1 cellular context compared by ENCODE assay signal in the genomic region with DNA sequence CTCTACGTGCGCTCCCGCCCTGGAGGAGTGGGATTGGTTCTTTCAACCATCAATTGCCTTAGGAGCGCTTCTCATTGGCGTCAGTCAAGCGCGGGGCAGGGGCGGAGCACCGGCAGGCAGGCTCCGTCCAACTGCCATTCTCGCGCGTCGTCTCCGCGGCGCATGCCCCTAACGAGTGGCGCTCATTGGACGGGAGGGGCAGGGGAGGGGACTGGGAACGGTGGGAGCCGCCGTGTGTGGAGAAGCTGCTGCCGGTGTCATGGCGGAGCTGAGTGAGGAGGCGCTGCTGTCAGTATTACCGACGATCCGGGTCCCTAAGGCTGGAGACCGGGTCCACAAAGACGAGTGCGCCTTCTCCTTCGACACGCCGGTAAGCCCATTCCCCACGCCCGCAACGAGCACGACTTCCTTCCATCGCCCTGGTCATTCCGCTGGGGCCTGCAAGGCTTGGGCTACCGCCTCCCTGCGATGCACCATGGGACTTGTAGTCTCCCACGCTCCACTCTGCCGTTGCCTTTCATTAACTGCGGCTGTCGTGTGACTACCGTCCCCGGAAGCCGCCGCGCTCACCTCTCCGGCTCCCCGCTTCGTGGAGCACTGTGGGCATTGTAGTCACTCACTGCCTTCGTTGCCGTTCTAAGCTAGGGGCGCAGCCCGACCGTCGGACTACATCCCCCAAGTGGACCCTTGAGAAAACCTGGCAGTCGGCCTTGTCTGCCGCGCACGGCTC.
A peak's percentile ranks its signal among the peaks of the same experiment; 100 is the strongest.
TF ChIP-seq lines count a peak whose summit lies in the region.

A gene with protein sequence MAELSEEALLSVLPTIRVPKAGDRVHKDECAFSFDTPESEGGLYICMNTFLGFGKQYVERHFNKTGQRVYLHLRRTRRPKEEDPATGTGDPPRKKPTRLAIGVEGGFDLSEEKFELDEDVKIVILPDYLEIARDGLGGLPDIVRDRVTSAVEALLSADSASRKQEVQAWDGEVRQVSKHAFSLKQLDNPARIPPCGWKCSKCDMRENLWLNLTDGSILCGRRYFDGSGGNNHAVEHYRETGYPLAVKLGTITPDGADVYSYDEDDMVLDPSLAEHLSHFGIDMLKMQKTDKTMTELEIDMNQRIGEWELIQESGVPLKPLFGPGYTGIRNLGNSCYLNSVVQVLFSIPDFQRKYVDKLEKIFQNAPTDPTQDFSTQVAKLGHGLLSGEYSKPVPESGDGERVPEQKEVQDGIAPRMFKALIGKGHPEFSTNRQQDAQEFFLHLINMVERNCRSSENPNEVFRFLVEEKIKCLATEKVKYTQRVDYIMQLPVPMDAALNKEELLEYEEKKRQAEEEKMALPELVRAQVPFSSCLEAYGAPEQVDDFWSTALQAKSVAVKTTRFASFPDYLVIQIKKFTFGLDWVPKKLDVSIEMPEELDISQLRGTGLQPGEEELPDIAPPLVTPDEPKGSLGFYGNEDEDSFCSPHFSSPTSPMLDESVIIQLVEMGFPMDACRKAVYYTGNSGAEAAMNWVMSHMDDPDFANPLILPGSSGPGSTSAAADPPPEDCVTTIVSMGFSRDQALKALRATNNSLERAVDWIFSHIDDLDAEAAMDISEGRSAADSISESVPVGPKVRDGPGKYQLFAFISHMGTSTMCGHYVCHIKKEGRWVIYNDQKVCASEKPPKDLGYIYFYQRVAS (plus strand): TSS at position 230 of the 730 bp plus-strand sequence. CDS start 30 bp downstream, at position 260.

TF ChIP-seq in K562, 482 proteins besides CTCF, POLR2A, EP300 and RAD21 (continued from another document):
- TF ChIP-seq, protein P1, sequence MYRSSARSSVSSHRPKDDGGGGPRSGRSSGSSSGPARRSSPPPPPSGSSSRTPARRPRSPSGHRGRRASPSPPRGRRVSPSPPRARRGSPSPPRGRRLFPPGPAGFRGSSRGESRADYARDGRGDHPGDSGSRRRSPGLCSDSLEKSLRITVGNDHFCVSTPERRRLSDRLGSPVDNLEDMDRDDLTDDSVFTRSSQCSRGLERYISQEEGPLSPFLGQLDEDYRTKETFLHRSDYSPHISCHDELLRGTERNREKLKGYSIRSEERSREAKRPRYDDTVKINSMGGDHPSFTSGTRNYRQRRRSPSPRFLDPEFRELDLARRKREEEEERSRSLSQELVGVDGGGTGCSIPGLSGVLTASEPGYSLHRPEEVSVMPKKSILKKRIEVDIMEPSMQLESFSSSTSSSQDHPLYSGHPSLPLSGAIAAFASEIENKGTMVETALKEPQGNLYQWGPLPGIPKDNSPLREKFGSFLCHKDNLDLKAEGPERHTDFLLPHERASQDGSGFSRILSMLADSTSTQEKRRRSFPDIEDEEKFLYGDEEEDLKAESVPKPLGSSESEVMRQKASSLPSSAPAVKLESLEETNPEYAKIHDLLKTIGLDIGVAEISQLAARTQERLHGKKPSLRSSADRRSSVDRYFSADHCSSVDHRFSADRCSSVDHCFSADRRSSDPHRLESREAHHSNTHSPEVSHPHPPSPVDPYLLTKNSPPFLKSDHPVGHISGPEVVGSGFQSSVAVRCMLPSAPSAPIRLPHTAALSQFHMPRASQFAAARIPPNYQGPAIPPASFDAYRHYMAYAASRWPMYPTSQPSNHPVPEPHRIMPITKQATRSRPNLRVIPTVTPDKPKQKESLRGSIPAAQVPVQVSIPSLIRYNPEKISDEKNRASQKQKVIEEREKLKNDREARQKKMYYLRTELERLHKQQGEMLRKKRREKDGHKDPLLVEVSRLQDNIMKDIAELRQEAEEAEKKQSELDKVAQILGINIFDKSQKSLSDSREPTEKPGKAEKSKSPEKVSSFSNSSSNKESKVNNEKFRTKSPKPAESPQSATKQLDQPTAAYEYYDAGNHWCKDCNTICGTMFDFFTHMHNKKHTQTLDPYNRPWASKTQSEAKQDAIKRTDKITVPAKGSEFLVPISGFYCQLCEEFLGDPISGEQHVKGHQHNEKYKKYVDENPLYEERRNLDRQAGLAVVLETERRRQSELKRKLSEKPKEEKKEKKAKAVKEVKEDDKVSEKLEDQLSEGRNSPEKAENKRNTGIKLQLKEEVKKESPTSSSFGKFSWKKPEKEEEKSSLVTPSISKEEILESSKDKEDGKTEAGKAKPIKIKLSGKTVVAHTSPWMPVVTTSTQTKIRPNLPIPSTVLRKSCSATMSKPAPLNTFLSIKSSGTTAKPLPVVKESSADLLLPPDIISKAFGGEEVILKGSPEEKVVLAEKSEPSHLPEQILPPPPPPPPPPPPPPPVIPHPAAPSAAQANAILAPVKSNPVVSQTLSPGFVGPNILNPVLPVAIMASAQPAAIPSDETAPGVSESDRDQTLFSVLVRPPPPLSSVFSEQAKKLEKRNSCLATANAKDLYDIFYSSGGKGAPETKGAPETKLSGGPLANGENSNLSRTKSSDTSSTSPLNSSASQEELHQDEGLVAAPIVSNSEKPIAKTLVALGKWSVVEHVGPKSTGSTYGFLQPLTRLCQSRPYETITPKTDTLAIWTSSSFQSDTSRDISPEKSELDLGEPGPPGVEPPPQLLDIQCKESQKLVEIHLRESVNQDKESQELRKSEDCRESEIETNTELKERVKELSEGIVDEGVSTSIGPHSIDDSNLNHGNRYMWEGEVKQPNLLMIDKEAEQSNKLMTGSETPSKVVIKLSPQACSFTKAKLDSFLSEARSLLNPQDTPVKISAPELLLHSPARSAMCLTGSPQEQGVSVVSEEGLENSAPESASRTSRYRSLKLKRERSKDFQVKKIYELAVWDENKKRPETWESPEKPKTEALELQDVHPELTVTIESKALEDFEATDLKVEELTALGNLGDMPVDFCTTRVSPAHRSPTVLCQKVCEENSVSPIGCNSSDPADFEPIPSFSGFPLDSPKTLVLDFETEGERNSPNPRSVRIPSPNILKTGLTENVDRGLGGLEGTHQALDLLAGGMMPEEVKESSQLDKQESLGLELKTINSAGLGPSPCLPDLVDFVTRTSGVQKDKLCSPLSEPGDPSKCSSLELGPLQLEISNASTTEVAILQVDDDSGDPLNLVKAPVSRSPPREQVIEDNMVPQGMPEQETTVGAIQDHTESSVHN (IDR thresholded peaks at IDR 0.05; ENCODE audit: borderline replicate concordance in 1 of 2, low read depth in 1 of 2) = no peak
- TF ChIP-seq ZNF239 (CRISPR knock-in tag; IDR thresholded peaks at IDR 0.05) (peak; percentile 84), RBM14 (IDR thresholded peaks at IDR 0.05; ENCODE audit: borderline replicate concordance, insufficient read depth, low read depth, low read length) (no peak), CBX5 (IDR thresholded peaks at IDR 0.05; ENCODE audit: borderline replicate concordance, low read depth) (no peak), HCFC1 (IDR thresholded peaks at IDR 0.05; ENCODE audit: low read depth, low read length) (peak; percentile 99), MBD2 (IDR thresholded peaks at IDR 0.05; ENCODE audit: borderline replicate concordance, low read depth) (peak; percentile 99), ZSCAN32 (CRISPR knock-in tag; IDR thresholded peaks at IDR 0.05) (no peak), TEAD2 (tag; IDR thresholded peaks at IDR 0.05) (peak; percentile 73), MEF2D (tag; conservative IDR thresholded peaks at IDR 0.05; ENCODE audit: low read depth) (peak; percentile 85), NEUROD1 (IDR thresholded peaks at IDR 0.05; ENCODE audit: borderline replicate concordance, low read depth, low read length, partially characterized antibody) (peak; percentile 66), CHD1 (IDR thresholded peaks at IDR 0.05; ENCODE audit: low read length) (no peak), PHF21A (IDR thresholded peaks at IDR 0.05; ENCODE audit: borderline replicate concordance, low read depth) (no peak), ZNF589 (CRISPR knock-in tag; IDR thresholded peaks at IDR 0.05; ENCODE audit: low read depth) (peak; percentile 97), FUS (optimal IDR thresholded peaks at IDR 0.05; ENCODE audit: low read depth, low read length) (no peak), ZNF586 (CRISPR knock-in tag; conservative IDR thresholded peaks at IDR 0.05) (0 out of 2 replicates have a peak, but pooled peaks have one; percentile 30), ZNF445 (CRISPR knock-in tag; IDR thresholded peaks at IDR 0.05; ENCODE audit: low read depth) (0 out of 2 replicates have a peak, but pooled peaks have one; percentile 62), TRIM24 (IDR thresholded peaks at IDR 0.05) (no peak)
- TF ChIP-seq, protein P2, sequence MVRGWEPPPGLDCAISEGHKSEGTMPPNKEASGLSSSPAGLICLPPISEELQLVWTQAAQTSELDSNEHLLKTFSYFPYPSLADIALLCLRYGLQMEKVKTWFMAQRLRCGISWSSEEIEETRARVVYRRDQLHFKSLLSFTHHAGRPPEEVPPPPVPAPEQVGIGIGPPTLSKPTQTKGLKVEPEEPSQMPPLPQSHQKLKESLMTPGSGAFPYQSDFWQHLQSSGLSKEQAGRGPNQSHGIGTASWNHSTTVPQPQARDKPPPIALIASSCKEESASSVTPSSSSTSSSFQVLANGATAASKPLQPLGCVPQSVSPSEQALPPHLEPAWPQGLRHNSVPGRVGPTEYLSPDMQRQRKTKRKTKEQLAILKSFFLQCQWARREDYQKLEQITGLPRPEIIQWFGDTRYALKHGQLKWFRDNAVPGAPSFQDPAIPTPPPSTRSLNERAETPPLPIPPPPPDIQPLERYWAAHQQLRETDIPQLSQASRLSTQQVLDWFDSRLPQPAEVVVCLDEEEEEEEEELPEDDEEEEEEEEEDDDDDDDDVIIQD (CRISPR knock-in tag; IDR thresholded peaks at IDR 0.05) = 0 out of 2 replicates have a peak, but pooled peaks have one; percentile 28
- TF ChIP-seq, protein P3, sequence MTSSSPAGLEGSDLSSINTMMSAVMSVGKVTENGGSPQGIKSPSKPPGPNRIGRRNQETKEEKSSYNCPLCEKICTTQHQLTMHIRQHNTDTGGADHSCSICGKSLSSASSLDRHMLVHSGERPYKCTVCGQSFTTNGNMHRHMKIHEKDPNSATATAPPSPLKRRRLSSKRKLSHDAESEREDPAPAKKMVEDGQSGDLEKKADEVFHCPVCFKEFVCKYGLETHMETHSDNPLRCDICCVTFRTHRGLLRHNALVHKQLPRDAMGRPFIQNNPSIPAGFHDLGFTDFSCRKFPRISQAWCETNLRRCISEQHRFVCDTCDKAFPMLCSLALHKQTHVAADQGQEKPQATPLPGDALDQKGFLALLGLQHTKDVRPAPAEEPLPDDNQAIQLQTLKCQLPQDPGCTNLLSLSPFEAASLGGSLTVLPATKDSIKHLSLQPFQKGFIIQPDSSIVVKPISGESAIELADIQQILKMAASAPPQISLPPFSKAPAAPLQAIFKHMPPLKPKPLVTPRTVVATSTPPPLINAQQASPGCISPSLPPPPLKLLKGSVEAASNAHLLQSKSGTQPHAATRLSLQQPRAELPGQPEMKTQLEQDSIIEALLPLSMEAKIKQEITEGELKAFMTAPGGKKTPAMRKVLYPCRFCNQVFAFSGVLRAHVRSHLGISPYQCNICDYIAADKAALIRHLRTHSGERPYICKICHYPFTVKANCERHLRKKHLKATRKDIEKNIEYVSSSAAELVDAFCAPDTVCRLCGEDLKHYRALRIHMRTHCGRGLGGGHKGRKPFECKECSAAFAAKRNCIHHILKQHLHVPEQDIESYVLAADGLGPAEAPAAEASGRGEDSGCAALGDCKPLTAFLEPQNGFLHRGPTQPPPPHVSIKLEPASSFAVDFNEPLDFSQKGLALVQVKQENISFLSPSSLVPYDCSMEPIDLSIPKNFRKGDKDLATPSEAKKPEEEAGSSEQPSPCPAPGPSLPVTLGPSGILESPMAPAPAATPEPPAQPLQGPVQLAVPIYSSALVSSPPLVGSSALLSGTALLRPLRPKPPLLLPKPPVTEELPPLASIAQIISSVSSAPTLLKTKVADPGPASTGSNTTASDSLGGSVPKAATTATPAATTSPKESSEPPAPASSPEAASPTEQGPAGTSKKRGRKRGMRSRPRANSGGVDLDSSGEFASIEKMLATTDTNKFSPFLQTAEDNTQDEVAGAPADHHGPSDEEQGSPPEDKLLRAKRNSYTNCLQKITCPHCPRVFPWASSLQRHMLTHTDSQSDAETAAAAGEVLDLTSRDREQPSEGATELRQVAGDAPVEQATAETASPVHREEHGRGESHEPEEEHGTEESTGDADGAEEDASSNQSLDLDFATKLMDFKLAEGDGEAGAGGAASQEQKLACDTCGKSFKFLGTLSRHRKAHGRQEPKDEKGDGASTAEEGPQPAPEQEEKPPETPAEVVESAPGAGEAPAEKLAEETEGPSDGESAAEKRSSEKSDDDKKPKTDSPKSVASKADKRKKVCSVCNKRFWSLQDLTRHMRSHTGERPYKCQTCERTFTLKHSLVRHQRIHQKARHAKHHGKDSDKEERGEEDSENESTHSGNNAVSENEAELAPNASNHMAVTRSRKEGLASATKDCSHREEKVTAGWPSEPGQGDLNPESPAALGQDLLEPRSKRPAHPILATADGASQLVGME (CRISPR knock-in tag; IDR thresholded peaks at IDR 0.05) = no peak
TF ChIP-seq in K562: peak in this region for 151.
